ENCODE assay signal across 1 cellular context in the genomic region with DNA sequence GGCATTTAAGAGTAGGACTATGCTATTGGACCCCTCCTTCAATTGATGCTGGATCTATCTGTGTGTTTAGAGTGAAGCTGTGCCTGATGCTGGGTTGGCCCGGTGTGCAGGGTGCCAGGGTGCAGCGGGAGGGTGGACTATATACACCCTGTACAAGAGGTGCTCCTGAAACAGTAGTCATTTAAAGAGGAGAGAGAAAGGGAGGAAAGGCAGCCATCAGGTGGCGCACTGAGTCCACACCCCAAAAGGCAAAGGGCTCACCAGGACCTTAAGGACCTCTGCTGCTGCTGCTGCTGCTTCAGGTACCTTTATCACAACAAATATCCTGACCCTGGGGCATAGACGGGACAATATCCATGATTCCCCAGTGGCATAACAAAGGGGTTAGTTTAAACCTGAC.
TF ChIP-seq lines count a peak whose summit lies in the region.

No MANE protein-coding gene starts in this region.

TF ChIP-seq in HepG2, 621 proteins besides CTCF, POLR2A, EP300 and RAD21 (continued from another document):
- TF ChIP-seq, protein P1, sequence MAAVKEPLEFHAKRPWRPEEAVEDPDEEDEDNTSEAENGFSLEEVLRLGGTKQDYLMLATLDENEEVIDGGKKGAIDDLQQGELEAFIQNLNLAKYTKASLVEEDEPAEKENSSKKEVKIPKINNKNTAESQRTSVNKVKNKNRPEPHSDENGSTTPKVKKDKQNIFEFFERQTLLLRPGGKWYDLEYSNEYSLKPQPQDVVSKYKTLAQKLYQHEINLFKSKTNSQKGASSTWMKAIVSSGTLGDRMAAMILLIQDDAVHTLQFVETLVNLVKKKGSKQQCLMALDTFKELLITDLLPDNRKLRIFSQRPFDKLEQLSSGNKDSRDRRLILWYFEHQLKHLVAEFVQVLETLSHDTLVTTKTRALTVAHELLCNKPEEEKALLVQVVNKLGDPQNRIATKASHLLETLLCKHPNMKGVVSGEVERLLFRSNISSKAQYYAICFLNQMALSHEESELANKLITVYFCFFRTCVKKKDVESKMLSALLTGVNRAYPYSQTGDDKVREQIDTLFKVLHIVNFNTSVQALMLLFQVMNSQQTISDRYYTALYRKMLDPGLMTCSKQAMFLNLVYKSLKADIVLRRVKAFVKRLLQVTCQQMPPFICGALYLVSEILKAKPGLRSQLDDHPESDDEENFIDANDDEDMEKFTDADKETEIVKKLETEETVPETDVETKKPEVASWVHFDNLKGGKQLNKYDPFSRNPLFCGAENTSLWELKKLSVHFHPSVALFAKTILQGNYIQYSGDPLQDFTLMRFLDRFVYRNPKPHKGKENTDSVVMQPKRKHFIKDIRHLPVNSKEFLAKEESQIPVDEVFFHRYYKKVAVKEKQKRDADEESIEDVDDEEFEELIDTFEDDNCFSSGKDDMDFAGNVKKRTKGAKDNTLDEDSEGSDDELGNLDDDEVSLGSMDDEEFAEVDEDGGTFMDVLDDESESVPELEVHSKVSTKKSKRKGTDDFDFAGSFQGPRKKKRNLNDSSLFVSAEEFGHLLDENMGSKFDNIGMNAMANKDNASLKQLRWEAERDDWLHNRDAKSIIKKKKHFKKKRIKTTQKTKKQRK (IDR thresholded peaks at IDR 0.05; ENCODE audit: low read length), result no peak
- TF ChIP-seq ZNF530 (CRISPR knock-in tag; IDR thresholded peaks at IDR 0.05; ENCODE audit: low read depth) (no peak), NFIB (CRISPR knock-in tag; IDR thresholded peaks at IDR 0.05; ENCODE audit: borderline replicate concordance) (no peak), XRCC5 (optimal IDR thresholded peaks at IDR 0.05; ENCODE audit: low read length) (peak; percentile 46), ZNF775 (CRISPR knock-in tag; IDR thresholded peaks at IDR 0.05; ENCODE audit: borderline replicate concordance) (no peak)
- TF ChIP-seq, protein P2, sequence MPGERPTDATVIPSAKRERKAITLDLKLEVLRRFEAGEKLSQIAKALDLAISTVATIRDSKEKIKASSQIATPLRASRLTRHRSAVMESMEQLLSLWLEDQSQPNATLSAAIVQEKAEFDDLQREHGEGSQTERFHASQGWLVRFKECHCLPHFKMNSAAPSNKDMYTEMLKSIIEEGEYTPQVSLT (CRISPR knock-in tag; IDR thresholded peaks at IDR 0.05; ENCODE audit: borderline replicate concordance, low read depth), result no peak
